12 cellular contexts compared by ENCODE assay signal in the genomic region with DNA sequence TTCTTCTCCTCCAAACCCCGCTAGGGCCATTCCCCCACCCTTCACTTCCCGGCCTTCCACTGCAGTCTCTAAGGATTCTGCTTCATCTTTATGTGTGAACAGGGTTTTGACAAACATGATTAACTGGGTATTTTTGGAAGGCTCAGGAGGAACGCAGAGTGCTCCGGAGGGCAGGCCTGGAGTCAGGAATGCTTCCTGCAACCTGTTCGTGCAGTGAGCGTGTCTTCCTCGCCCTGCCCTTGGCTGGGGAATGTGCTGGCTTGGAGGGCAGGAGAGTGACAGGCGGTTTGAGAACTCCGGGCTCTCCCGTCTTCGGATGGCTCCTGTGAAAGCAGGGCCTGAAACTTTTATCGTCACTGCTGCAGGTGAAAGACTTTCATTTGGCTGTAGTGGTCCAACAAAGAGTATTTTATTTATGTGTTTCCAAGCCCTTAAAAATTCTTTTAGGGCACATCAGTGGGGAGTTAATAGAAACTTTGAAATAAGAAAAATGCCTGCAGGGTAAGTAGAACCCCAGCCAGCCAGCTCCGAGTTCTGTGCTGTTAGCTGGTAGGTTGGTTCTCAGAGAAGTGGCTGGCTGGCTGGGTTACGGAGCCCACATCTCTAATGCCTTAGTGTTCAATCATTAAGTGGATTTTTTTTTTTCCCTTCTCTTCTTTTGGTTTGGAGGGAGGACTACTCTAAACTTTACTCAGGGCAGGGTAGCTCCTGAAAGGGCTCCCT. TPM values are rescaled to one million over a fixed set of nuclear protein-coding genes. Genes with fewer than 3 reads are reported as not detected.
DNase-seq lines count a peak whose midpoint lies in the region; ATAC-seq and TF ChIP-seq lines count a peak whose summit lies in the region.
"Had no signal": no experiment of that assay in that cellular context is flagged by ENCODE, and none has a peak within 500 bp of the region (broad histone marks: within the 10 kb centered on the region; RNA-seq: fewer than 3 reads in every experiment).

No MANE protein-coding gene starts in this region.

- no peak overlapping the region for H2AK5ac ChIP-seq in mesendoderm (ENCODE audit: low read length)

- H3K9me3 ChIP-seq in RWPE2 (ENCODE audit: severe bottlenecking), result no peaks in the 10 kb centered on the region
- no peaks in the 10 kb centered on the region for H3K9me3 ChIP-seq in thoracic aorta
- H3K9me3 ChIP-seq: neutrophil, SJSA1 had no signal

- H3K27me3 ChIP-seq in RWPE2 (ENCODE audit: insufficient read depth, poor library complexity, severe bottlenecking) (no peaks in the 10 kb centered on the region), mesendoderm (ENCODE audit: insufficient read depth, low read length, poor library complexity) (no peaks in the 10 kb centered on the region), thoracic aorta (replicated peaks; ENCODE audit: insufficient read depth) (no peaks in the 10 kb centered on the region)
- H3K27me3 ChIP-seq: neutrophil, SJSA1 had no signal

- H3K9ac ChIP-seq in mesendoderm (ENCODE audit: low read length), result no peak overlapping the region

- H3K27ac ChIP-seq in RWPE2 (ENCODE audit: poor library complexity, severe bottlenecking), result peak overlapping the region; percentile 29
- H3K27ac ChIP-seq in mesendoderm (ENCODE audit: low read depth, low read length), result no peak overlapping the region
- peak overlapping the region; percentile 51 to 60 for H3K27ac ChIP-seq in thoracic aorta
- H3K27ac ChIP-seq: neutrophil, SJSA1, VCaP had no signal

- no peak overlapping the region for H3K4ac ChIP-seq in mesendoderm (ENCODE audit: low read depth, low read length)

- WGBS in mesendoderm (ENCODE audit: extremely low coverage, insufficient coverage, low lambda C conversion rate), result no CpG with 5 or more reads among the region's 14 CpGs

- H3K4me3 ChIP-seq in RWPE2 (ENCODE audit: severe bottlenecking), result no peak overlapping the region
- H3K4me3 ChIP-seq in fibroblast of the aortic adventitia (ENCODE audit: low read depth, low read length), result no peak overlapping the region
- H3K4me3 ChIP-seq in mesendoderm (ENCODE audit: low read length), result no peak overlapping the region
- peak overlapping the region; percentile 21 for H3K4me3 ChIP-seq in thoracic aorta
- H3K4me3 ChIP-seq: SJSA1 had no signal

- peak overlapping the region; percentile 54 for H3K56ac ChIP-seq in mesendoderm (ENCODE audit: low read length)

- no peak overlapping the region for H2BK120ac ChIP-seq in mesendoderm (ENCODE audit: low read depth, low read length)

- no peak overlapping the region for H4K8ac ChIP-seq in mesendoderm (ENCODE audit: low read depth, low read length)

- peaks cover 14% of the 10 kb centered on the region for H3K79me1 ChIP-seq in mesendoderm (ENCODE audit: low read length)

- no peak overlapping the region for H3K4me2 ChIP-seq in mesendoderm (ENCODE audit: low read length)

- H3K36me3 ChIP-seq in RWPE2 (ENCODE audit: low read depth) (no peaks in the 10 kb centered on the region; the same call in 1 of the 2 replicates), mesendoderm (ENCODE audit: control insufficient read depth, insufficient read depth, low read length) (no peaks in the 10 kb centered on the region), thoracic aorta (no peaks in the 10 kb centered on the region)
- H3K36me3 ChIP-seq: neutrophil had no signal

- H3K79me2 ChIP-seq in mesendoderm (ENCODE audit: control insufficient read depth, insufficient read depth, low read length), result peaks cover 40% of the 10 kb centered on the region

- H3K4me1 ChIP-seq in RWPE2 (ENCODE audit: insufficient read depth, poor library complexity, severe bottlenecking) (peaks cover 7% of the 10 kb centered on the region), mesendoderm (ENCODE audit: control insufficient read depth, low read depth, low read length) (no peaks in the 10 kb centered on the region), thoracic aorta (ENCODE audit: control insufficient read depth in 1 of 2, low read depth in 2 of 2) (peaks cover 10 to 78% of the 10 kb centered on the region in 2 donors)

- H2BK15ac ChIP-seq in mesendoderm (replicated peaks; ENCODE audit: low read depth), result no peak overlapping the region

- no peak overlapping the region for H4K5ac ChIP-seq in mesendoderm (ENCODE audit: low read length)

- no peak for DNase-seq in RWPE2 (ENCODE audit: low spot score)
- DNase-seq in fibroblast of the aortic adventitia (ENCODE audit: low read depth), result no peak
- peak; percentile 69 for DNase-seq in mesendoderm
- no peak for DNase-seq in thoracic aorta (ENCODE audit: low spot score)
- DNase-seq in OCI-M2 (lab: John Stamatoyannopoulos, UW; ENCODE audit: unreplicated experiment), result no peak
- no peak for DNase-seq in stimulated activated CD4-positive, alpha-beta T cell treated with anti-CD3 and anti-CD28 coated beads, Interleukin-15, amount 100 ng/mL, for 24 hours
- DNase-seq: NCI-H526 treated with DMSO at 0.1 percent for 48 hours had no signal

- no peak overlapping the region for H3K18ac ChIP-seq in mesendoderm (ENCODE audit: low read length)

- TF ChIP-seq CTCF in RWPE2 (IDR thresholded peaks at IDR 0.05; ENCODE audit: poor library complexity, severe bottlenecking), result no peak
- TF ChIP-seq CTCF in fibroblast of the aortic adventitia (IDR thresholded peaks at IDR 0.05; ENCODE audit: insufficient read depth, low read length), result peak; percentile 20
- peak; percentile 40 for TF ChIP-seq CTCF in thoracic aorta (IDR thresholded peaks at IDR 0.05)

- no peak overlapping the region for H2BK5ac ChIP-seq in mesendoderm (ENCODE audit: low read length)

- ATAC-seq in RWPE2 (ENCODE audit: low read depth), result peak; percentile 87
- ATAC-seq in thoracic aorta (ENCODE audit: insufficient number of reproducible peaks, low FRiP score, low read depth), result no peak
- no peak for ATAC-seq in GM21825 (IDR thresholded peaks at IDR 0.05; ENCODE audit: unreplicated experiment)
- no peak for ATAC-seq in HG02840 (IDR thresholded peaks at IDR 0.05; ENCODE audit: low FRiP score, unreplicated experiment)

- H3K23ac ChIP-seq in mesendoderm (ENCODE audit: low read length), result no peak overlapping the region

RNA-seq across cellular contexts. Expression of a gene that starts 51.0 kb away (rescaled TPM):
- total RNA-seq in fibroblast of the aortic adventitia (ENCODE audit: low replicate concordance) (8.8 and 14.8 TPM in 2 replicates), thoracic aorta (10 to 100 TPM; 21.4 to 50.5 TPM)
- polyA plus RNA-seq in mesendoderm (2013, experiment 1 of 2), result 43.5 TPM
- 47.0 TPM for polyA plus RNA-seq in mesendoderm (2013, experiment 2 of 2)
